ENCODE assay signal across 1 cellular context in genomic region chr1:8423702-8424538, GRCh38.
TF ChIP-seq lines count a peak whose summit lies in the region.

No MANE protein-coding gene starts in this region.

TF ChIP-seq in SK-N-SH, 30 proteins besides CTCF, POLR2A, EP300 and RAD21 (continued from another document):
- TF ChIP-seq PBX3 (IDR thresholded peaks at IDR 0.05) (peak; percentile 60), MXI1 (IDR thresholded peaks at IDR 0.05; ENCODE audit: low read depth, low read length) (peak; percentile 34; the same call in 1 of the 2 replicates), FOSL2 (IDR thresholded peaks at IDR 0.05; ENCODE audit: borderline replicate concordance, low read depth) (peak; percentile 31; the same call in 1 of the 2 replicates), TCF12 (IDR thresholded peaks at IDR 0.05) (peak; percentile 13; the same call in 1 of the 2 replicates), GABPA (IDR thresholded peaks at IDR 0.05; ENCODE audit: low read depth) (no peak; the same call in 1 of the 2 replicates), CHD2 (IDR thresholded peaks at IDR 0.05; ENCODE audit: low read length, partially characterized antibody) (peak; percentile 11), TAF1 (IDR thresholded peaks at IDR 0.05; ENCODE audit: borderline replicate concordance, low read depth, low read length) (peak; percentile 16; the same call in 1 of the 2 replicates)
